Comparison of ENCODE assay signal across 25 cellular contexts in genomic region chr6:4873928-4874327, GRCh38.
"Had no signal": no experiment of that assay in that cellular context is flagged by ENCODE, and none has a peak within 500 bp of the region (broad histone marks: within the 10 kb centered on the region; RNA-seq: fewer than 3 reads in every experiment).

No MANE protein-coding gene starts in this region.

- FAIRE-seq: endothelial cell of umbilical vein had no signal

- DNase-seq: caudate nucleus; dermis blood vessel endothelial cell; effector memory CD4-positive, alpha-beta T cell; esophagus squamous epithelium; glutamatergic neuron; heart right ventricle; hippocampal formation; left cardiac atrium; left lung; mesendoderm; naive thymus-derived CD8-positive, alpha-beta T cell; nucleus accumbens; psoas muscle; right cardiac atrium; sigmoid colon; stimulated activated CD4-positive, alpha-beta T cell treated with anti-CD3 and anti-CD28 coated beads, Interleukin-2, amount 100 ng/mL, for 24 hours; stimulated activated CD4-positive, alpha-beta T cell treated with anti-CD3 and anti-CD28 coated beads, Interleukin-4, amount 100 ng/mL, for 24 hours; stimulated activated naive CD4-positive, alpha-beta T cell treated with Interleukin-2 at 50 U/mL for 16 hours; stomach; thyroid gland had no signal

- H2AFZ ChIP-seq: neural progenitor cell had no signal

- H3K4me1 Mint-ChIP-seq: neural progenitor cell had no signal

- H3K9ac ChIP-seq: neural progenitor cell had no signal

- H3K36me3 Mint-ChIP-seq: stimulated activated effector memory CD8-positive, alpha-beta T cell treated with anti-CD3 and anti-CD28 coated beads, Interleukin-12 subunit alpha, Interleukin-12 subunit beta, amount 100 ng/mL, for 72 hours; type B pancreatic cell had no signal

- H3K4me3 ChIP-seq: coronary artery, esophagus squamous epithelium, heart right ventricle, left lung, neural progenitor cell, psoas muscle, sigmoid colon, stomach, thyroid gland had no signal

- H3K27ac ChIP-seq: coronary artery, esophagus squamous epithelium, heart right ventricle, left lung, neural progenitor cell, psoas muscle, sigmoid colon, stomach, thyroid gland had no signal

- H3K36me3 ChIP-seq: esophagus squamous epithelium, heart right ventricle, left lung, neural progenitor cell, sigmoid colon, stomach, thyroid gland had no signal

- H3K9me3 ChIP-seq: esophagus squamous epithelium, left lung, psoas muscle, sigmoid colon, stomach, thyroid gland had no signal

- H3K27me3 Mint-ChIP-seq: naive thymus-derived CD8-positive, alpha-beta T cell; type B pancreatic cell had no signal

- H3K27me3 ChIP-seq: esophagus squamous epithelium, heart right ventricle, left lung, neural progenitor cell, sigmoid colon, stomach, thyroid gland had no signal

- H3K4me2 ChIP-seq: neural progenitor cell had no signal

- ATAC-seq: heart right ventricle; left cardiac atrium; left lung; naive thymus-derived CD8-positive, alpha-beta T cell; psoas muscle; right cardiac atrium; stimulated activated effector memory CD8-positive, alpha-beta T cell treated with anti-CD3 and anti-CD28 coated beads, Interleukin-12 subunit alpha, Interleukin-12 subunit beta, amount 100 ng/mL, for 72 hours had no signal

- H3K27ac Mint-ChIP-seq: neural progenitor cell; stimulated activated effector memory CD8-positive, alpha-beta T cell treated with anti-CD3 and anti-CD28 coated beads, Interleukin-12 subunit alpha, Interleukin-12 subunit beta, amount 100 ng/mL, for 72 hours; type B pancreatic cell had no signal

- H3K4me3 Mint-ChIP-seq: neural progenitor cell; stimulated activated effector memory CD8-positive, alpha-beta T cell treated with anti-CD3 and anti-CD28 coated beads, Interleukin-12 subunit alpha, Interleukin-12 subunit beta, amount 100 ng/mL, for 72 hours; type B pancreatic cell had no signal

- H3K4me1 ChIP-seq: left lung, thyroid gland had no signal
